11 cellular contexts compared by ENCODE assay signal in the genomic region with DNA sequence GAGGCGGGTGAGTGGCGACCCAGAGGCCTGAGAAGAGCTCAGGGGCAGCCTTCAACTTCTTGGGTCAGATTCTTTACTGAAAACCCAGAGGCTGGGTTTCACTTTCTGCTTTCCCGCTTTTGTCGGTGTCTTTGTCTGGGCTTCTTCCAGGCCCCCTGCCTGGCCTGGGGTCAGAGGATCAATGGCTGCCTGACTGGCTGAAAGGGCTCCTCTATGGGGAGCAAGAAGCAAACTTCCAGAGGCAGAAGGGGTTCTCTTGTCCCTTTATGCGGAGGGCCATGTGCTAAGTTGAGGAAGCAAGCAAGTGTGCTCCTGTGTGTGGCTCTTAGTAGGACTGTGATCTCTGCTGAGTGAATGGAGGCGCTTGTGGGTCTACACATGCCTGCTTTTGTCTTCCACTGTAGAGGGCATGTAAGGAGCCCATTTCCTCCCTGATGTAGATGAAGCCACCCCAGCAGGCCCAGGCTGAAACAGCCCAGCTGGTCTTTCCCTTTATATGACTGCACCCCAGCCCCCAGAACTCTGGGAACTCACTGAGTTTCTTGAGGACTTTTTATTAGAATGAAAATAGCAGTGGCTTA. TPM values are rescaled to one million over a fixed set of nuclear protein-coding genes. Genes with fewer than 3 reads are reported as not detected.
DNase-seq lines count a peak whose midpoint lies in the region; ATAC-seq, FAIRE-seq and TF ChIP-seq lines count a peak whose summit lies in the region.
"Had no signal": no experiment of that assay in that cellular context is flagged by ENCODE, and none has a peak within 500 bp of the region (broad histone marks: within the 10 kb centered on the region; RNA-seq: fewer than 3 reads in every experiment).

No MANE protein-coding gene starts in this region.

- H4K20me1 ChIP-seq in H1 (replicated peaks in 1 of 2; ENCODE audit: control insufficient read depth in 1 of 2, insufficient read depth in 2 of 2, low read length in 2 of 2), result no peaks in the 10 kb centered on the region

- no peak for TF ChIP-seq CTCF in CD4-positive, alpha-beta T cell (IDR thresholded peaks at IDR 0.05)
- no peak for TF ChIP-seq CTCF in H1 (IDR thresholded peaks at IDR 0.05; ENCODE audit: control extremely low read depth in 1 of 3, insufficient read depth in 1 of 3, low read depth in 1 of 3, low read length in 3 of 3)

- H2AFZ ChIP-seq in H1 (ENCODE audit: low read length), result no peak overlapping the region

- peak overlapping the region; percentile 97 for H4K91ac ChIP-seq in H1 (replicated peaks; ENCODE audit: insufficient read length, low read length)

- peak overlapping the region; percentile 99 for H2BK5ac ChIP-seq in H1 (ENCODE audit: low read depth, low read length)

- no peak for TF ChIP-seq EP300 in H1 (IDR thresholded peaks at IDR 0.05; ENCODE audit: borderline replicate concordance in 1 of 2, low read depth in 2 of 2, low read length in 2 of 2)

- peak overlapping the region; percentile 62 for H3K56ac ChIP-seq in H1 (replicated peaks; ENCODE audit: insufficient read length, low read depth, low read length)

- peak; percentile 14 to 49 for TF ChIP-seq POLR2A in H1 (IDR thresholded peaks at IDR 0.05; ENCODE audit: control extremely low read depth in 1 of 2, low read depth in 2 of 2, low read length in 2 of 2)

- H3K4me3 ChIP-seq in HUES64 (ENCODE audit: low read length), result peak overlapping the region; percentile 51
- peak overlapping the region; percentile 27 to 74 (median 44); a peak in 5 of 8 replicates for H3K4me3 ChIP-seq in H1 (ENCODE audit: extremely low read depth in 1 of 4, insufficient read depth in 2 of 4, low read depth in 3 of 4, low read length in 4 of 4)

- H3K79me2 ChIP-seq in H1 (ENCODE audit: control insufficient read depth in 1 of 2, insufficient read depth in 2 of 2, low read length in 2 of 2), result no peaks in the 10 kb centered on the region

- peak overlapping the region; percentile 69 for H3K9ac ChIP-seq in HUES64 (ENCODE audit: low read depth, low read length)
- H3K9ac ChIP-seq in H1 (replicated peaks in 1 of 4; ENCODE audit: extremely low read depth in 1 of 4, low read depth in 3 of 4, low read length in 3 of 4), result peak overlapping the region in 3 of 4 experiments; percentile 54 to 65 (median 60); a peak in 5 of 7 replicates

- peak overlapping the region; percentile 83 for H3K4ac ChIP-seq in H1 (replicated peaks; ENCODE audit: insufficient read length, low read depth, low read length)

- no peak overlapping the region for H2BK15ac ChIP-seq in H1 (ENCODE audit: low read length)

- H3K4me1 ChIP-seq in HUES64 (ENCODE audit: insufficient read depth, low read length) (peaks cover 34% of the 10 kb centered on the region), H1 (replicated peaks in 1 of 4; ENCODE audit: control insufficient read depth in 3 of 4, insufficient read depth in 4 of 4, low read length in 3 of 4) (peaks cover 18 to 35% (median 23%) of the 10 kb centered on the region in 4 experiments)

- H3K27me3 ChIP-seq in CD4-positive, alpha-beta T cell (ENCODE audit: control insufficient read depth, insufficient read depth, low read length), result peaks cover 44% of the 10 kb centered on the region
- H3K27me3 ChIP-seq in HUES64 (ENCODE audit: insufficient read depth, low read length) (peaks cover 35% of the 10 kb centered on the region), H1 (replicated peaks in 1 of 4; ENCODE audit: control insufficient read depth in 3 of 4, extremely low read depth in 1 of 4, insufficient read depth in 3 of 4, low read length in 3 of 4) (peaks cover 14 to 34% (median 32%) of the 10 kb centered on the region in 4 experiments)

- no peak overlapping the region for H3K27ac Mint-ChIP-seq in CD4-positive, alpha-beta T cell
- H3K27ac Mint-ChIP-seq in natural killer cell treated with Interleukin-12 subunit alpha and Interleukin-12 subunit beta and Interleukin-15 and Interleukin-18, amount 100 ng/mL, for 72 hours, result no peak overlapping the region

- POLR2A ChIA-PET in CD4-positive, alpha-beta T cell (lab: Charles Lee), result no interaction called here
- POLR2A ChIA-PET in H1 (lab: Charles Lee; ENCODE audit: partially characterized antibody), result interaction anchor here (0.7 to 1.0 kb wide), 5 partner anchors 17 to 420 kb away, joined by 3 to 4 read pairs (median 3); no protein-coding TSS in a partner anchor

- H2BK20ac ChIP-seq in H1 (ENCODE audit: low read length), result peak overlapping the region; percentile 36

- H3K18ac ChIP-seq in H1 (ENCODE audit: extremely low read depth, low read length), result peak overlapping the region; percentile 94

- no peak overlapping the region for H3K23ac ChIP-seq in H1 (ENCODE audit: insufficient read length)

- H2BK12ac ChIP-seq in H1 (ENCODE audit: low read depth, low read length), result peak overlapping the region; percentile 94

- peak overlapping the region; percentile 64 to 98 for H3K4me2 ChIP-seq in H1 (ENCODE audit: insufficient read depth in 1 of 2, low read depth in 2 of 2, low read length in 2 of 2)

- peaks cover 69% of the 10 kb centered on the region for H3K27me3 Mint-ChIP-seq in CD4-positive, alpha-beta T cell
- H3K27me3 Mint-ChIP-seq in natural killer cell treated with Interleukin-12 subunit alpha and Interleukin-12 subunit beta and Interleukin-15 and Interleukin-18, amount 100 ng/mL, for 72 hours, result peaks cover 55 to 78% of the 10 kb centered on the region in 2 donors

- no peaks in the 10 kb centered on the region for H3K9me3 ChIP-seq in CD4-positive, alpha-beta T cell (ENCODE audit: control insufficient read depth, low read length)
- H3K9me3 ChIP-seq in HUES64 (ENCODE audit: insufficient read depth, low read depth, low read length) (no peaks in the 10 kb centered on the region), H1 (ENCODE audit: insufficient read depth in 2 of 2, low read depth in 1 of 2, low read length in 1 of 2) (no peaks in the 10 kb centered on the region)

- intact Hi-C loops in CD4-positive, alpha-beta T cell (cut with DNase I, micrococcal nuclease), result no loop called here

- H4K5ac ChIP-seq in H1 (ENCODE audit: insufficient read length, low read depth, low read length), result peak overlapping the region; percentile 88

- peaks cover 25% of the 10 kb centered on the region for H3K23me2 ChIP-seq in H1 (ENCODE audit: low read depth, low read length)

- TF ChIP-seq RAD21 in H1 (IDR thresholded peaks at IDR 0.05 in 1 of 2, conservative IDR thresholded peaks at IDR 0.05 in 1 of 2; ENCODE audit: low read depth in 2 of 2, low read length in 2 of 2), result no peak

- WGBS in HUES64, result 11% methylated on average over 6 of the region's 6 CpGs
- 9% methylated on average over 6 of the region's 6 CpGs; no CpG with 5 or more reads in 1 of the 2 experiments for WGBS in H1 (ENCODE audit: extremely low coverage in 1 of 2, insufficient coverage in 1 of 2, insufficient read length in 1 of 2, insufficient replicate concordance in 2 of 2, low coverage in 1 of 2, low lambda C conversion rate in 2 of 2, missing lambda C conversion rate in 1 of 2), 2 experiments

- no peak for ATAC-seq in CD4-positive, alpha-beta T cell (ENCODE audit: poor library complexity)
- no peak for ATAC-seq in natural killer cell treated with Interleukin-12 subunit alpha and Interleukin-12 subunit beta and Interleukin-15 and Interleukin-18, amount 100 ng/mL, for 72 hours

- no peaks in the 10 kb centered on the region for H3K9me3 Mint-ChIP-seq in CD4-positive, alpha-beta T cell
- no peaks in the 10 kb centered on the region for H3K9me3 Mint-ChIP-seq in natural killer cell treated with Interleukin-12 subunit alpha and Interleukin-12 subunit beta and Interleukin-15 and Interleukin-18, amount 100 ng/mL, for 72 hours

- FAIRE-seq in H1 (lab: Jason Lieb, UNC), result peak; percentile 74
- FAIRE-seq: endometrium, TTC549 had no signal

- peak overlapping the region; percentile 90 for H2BK120ac ChIP-seq in H1 (replicated peaks; ENCODE audit: low read depth, low read length)

- no peaks in the 10 kb centered on the region for H3K36me3 Mint-ChIP-seq in CD4-positive, alpha-beta T cell (ENCODE audit: low read depth)
- no peaks in the 10 kb centered on the region for H3K36me3 Mint-ChIP-seq in natural killer cell treated with Interleukin-12 subunit alpha and Interleukin-12 subunit beta and Interleukin-15 and Interleukin-18, amount 100 ng/mL, for 72 hours

- no peak overlapping the region for H2AK5ac ChIP-seq in H1 (ENCODE audit: low read depth, low read length)

- H4K8ac ChIP-seq in H1 (ENCODE audit: extremely low read depth, insufficient read depth, low read length), result peak overlapping the region; percentile 86

- H3K36me3 ChIP-seq in HUES64 (ENCODE audit: insufficient read depth, low read length) (no peaks in the 10 kb centered on the region), H1 (ENCODE audit: control insufficient read depth in 2 of 4, insufficient read depth in 4 of 4, low read length in 3 of 4) (no peaks in the 10 kb centered on the region)

- peak overlapping the region; percentile 78 for H3K14ac ChIP-seq in H1 (ENCODE audit: insufficient read length)

- no peak for DNase-seq in CD4-positive, alpha-beta T cell
- DNase-seq in H1 (ENCODE audit: low read depth in 1 of 2, low spot score in 2 of 2), result peak in 1 of 2 experiments; percentile 74
- DNase-seq in natural killer cell treated with Interleukin-12 subunit alpha and Interleukin-12 subunit beta and Interleukin-15 and Interleukin-18, amount 100 ng/mL, for 72 hours (ENCODE audit: low spot score), result no peak
- no peak for DNase-seq in HPDE6-E6E7 (ENCODE audit: extremely low spot score)
- no peak for DNase-seq in foreskin melanocyte
- no peak for DNase-seq in Ammon's horn (ENCODE audit: low spot score)
- no peak for DNase-seq in SKM-1 (lab: John Stamatoyannopoulos, UW; ENCODE audit: unreplicated experiment)
- DNase-seq: islet precursor cell had no signal

- CTCF ChIA-PET in CD4-positive, alpha-beta T cell (lab: Charles Lee), result no interaction called here
- CTCF ChIA-PET in H1 (lab: Charles Lee; ENCODE audit: partially characterized antibody), result interaction anchor here (0.6 to 13.4 kb wide), 19 partner anchors 12 to 241 kb away, joined by 3 to 123 read pairs (median 4); no protein-coding TSS in a partner anchor

- H3K27ac ChIP-seq in CD4-positive, alpha-beta T cell (ENCODE audit: low read depth, low read length), result no peak overlapping the region
- H3K27ac ChIP-seq in HUES64 (ENCODE audit: low read depth, low read length) (peak overlapping the region; percentile 92), H1 (ENCODE audit: low read depth, low read length) (peak overlapping the region; percentile 87)

- peaks cover 21% of the 10 kb centered on the region for H3K4me1 Mint-ChIP-seq in CD4-positive, alpha-beta T cell (ENCODE audit: low read depth)
- peaks cover 10 to 13% of the 10 kb centered on the region in 2 donors for H3K4me1 Mint-ChIP-seq in natural killer cell treated with Interleukin-12 subunit alpha and Interleukin-12 subunit beta and Interleukin-15 and Interleukin-18, amount 100 ng/mL, for 72 hours (ENCODE audit: low read depth in 2 of 2)

- H3K79me1 ChIP-seq in H1 (ENCODE audit: low read depth, low read length), result no peaks in the 10 kb centered on the region

- peak overlapping the region; percentile 84 for H3K4me3 Mint-ChIP-seq in CD4-positive, alpha-beta T cell
- peak overlapping the region; percentile 43 for H3K4me3 Mint-ChIP-seq in natural killer cell treated with Interleukin-12 subunit alpha and Interleukin-12 subunit beta and Interleukin-15 and Interleukin-18, amount 100 ng/mL, for 72 hours

RNA-seq across cellular contexts. Expression of gene PKNOX2, which starts 1.0 kb away (rescaled TPM):
- not detected for total RNA-seq in CD4-positive, alpha-beta T cell
- polyA plus RNA-seq in HUES64 (2013, experiment 1 of 2), result 5.6 TPM
- 7.5 TPM for polyA plus RNA-seq in HUES64 (2013, experiment 2 of 2)
- total RNA-seq in H1 (2021; fragmentation: NEBNext Ultra II Directional; extraction: Animal tissue kit (Norgen Biotek cat#: 25700)), result 1.9 and 2.0 TPM in 2 replicates
- polyA plus RNA-seq in H1 (2011; rRNA removed), result 2.0 and 2.5 TPM in 2 replicates
- 1.3 TPM for polyA plus RNA-seq in H1 (2011; cell fraction: cytosol; rRNA removed)
- 2.1 TPM for polyA plus RNA-seq in H1 (2011; cell fraction: nucleus; rRNA removed)
- polyA plus RNA-seq in H1 (2012, experiment 1 of 2), result 2.4 to 3.4 TPM (median 2.8 TPM) in 4 replicates
- 1.4 TPM for polyA plus RNA-seq in H1 (2012, experiment 2 of 2)
- polyA plus RNA-seq in H1 (2013, experiment 1 of 2), result 0.26 TPM
- polyA plus RNA-seq in H1 (2013, experiment 2 of 2), result 0.24 TPM
- 1.8 and 1.9 TPM in 2 replicates for polyA minus RNA-seq in H1 (2011; rRNA and poly(A)+ RNA removed)
- 1.4 TPM for polyA minus RNA-seq in H1 (2011; cell fraction: cytosol; rRNA and poly(A)+ RNA removed)
- 5.6 TPM for polyA minus RNA-seq in H1 (2011; cell fraction: nucleus; rRNA and poly(A)+ RNA removed)
- not detected for total RNA-seq in natural killer cell treated with Interleukin-12 subunit alpha and Interleukin-12 subunit beta and Interleukin-15 and Interleukin-18, amount 100 ng/mL, for 72 hours

RNA-seq across cellular contexts. Expression of gene TMEM218, which starts 52.1 kb away (rescaled TPM):
- total RNA-seq in CD4-positive, alpha-beta T cell, result 1 to 10 TPM; 3.9 to 4.4 TPM
- 22.5 TPM for polyA plus RNA-seq in HUES64 (2013, experiment 1 of 2)
- polyA plus RNA-seq in HUES64 (2013, experiment 2 of 2), result 26.9 TPM
- 17.0 and 17.3 TPM in 2 replicates for total RNA-seq in H1 (2021; fragmentation: NEBNext Ultra II Directional; extraction: Animal tissue kit (Norgen Biotek cat#: 25700))
- 30.5 and 33.5 TPM in 2 replicates for polyA plus RNA-seq in H1 (2011; rRNA removed)
- polyA plus RNA-seq in H1 (2011; cell fraction: cytosol; rRNA removed), result 29.4 TPM
- 15.6 TPM for polyA plus RNA-seq in H1 (2011; cell fraction: nucleus; rRNA removed)
- polyA plus RNA-seq in H1 (2012, experiment 1 of 2), result 16.9 to 20.3 TPM (median 18.0 TPM) in 4 replicates
- 13.3 TPM for polyA plus RNA-seq in H1 (2012, experiment 2 of 2)
- polyA plus RNA-seq in H1 (2013, experiment 1 of 2), result 13.5 TPM
- 15.3 TPM for polyA plus RNA-seq in H1 (2013, experiment 2 of 2)
- polyA minus RNA-seq in H1 (2011; rRNA and poly(A)+ RNA removed), result 11.7 and 14.4 TPM in 2 replicates
- 8.3 TPM for polyA minus RNA-seq in H1 (2011; cell fraction: cytosol; rRNA and poly(A)+ RNA removed)
- polyA minus RNA-seq in H1 (2011; cell fraction: nucleus; rRNA and poly(A)+ RNA removed), result 13.3 TPM
- total RNA-seq in natural killer cell treated with Interleukin-12 subunit alpha and Interleukin-12 subunit beta and Interleukin-15 and Interleukin-18, amount 100 ng/mL, for 72 hours, result 10 to 100 TPM; 14.2 to 19.7 TPM
